In genomic region chr4:157804986-157805385, GRCh38 we compare ENCODE assay signal across 8 cellular contexts.
DNase-seq lines count a peak whose midpoint lies in the region; ATAC-seq, FAIRE-seq and TF ChIP-seq lines count a peak whose summit lies in the region.
"Had no signal": no experiment of that assay in that cellular context is flagged by ENCODE, and none has a peak within 500 bp of the region (broad histone marks: within the 10 kb centered on the region; RNA-seq: fewer than 3 reads in every experiment).

No MANE protein-coding gene starts in this region.

- TF ChIP-seq CTCF in foreskin fibroblast (IDR thresholded peaks at IDR 0.05; ENCODE audit: low read depth, low read length): peak; percentile 27
- TF ChIP-seq CTCF in kidney (IDR thresholded peaks at IDR 0.05; ENCODE audit: borderline replicate concordance, extremely low read depth, insufficient read depth): no peak

- H3K36me3 ChIP-seq in small intestine (ENCODE audit: control insufficient read depth in 2 of 2, insufficient read depth in 2 of 2, low read length in 2 of 2) (no peaks in the 10 kb centered on the region), kidney (ENCODE audit: control insufficient read depth in 1 of 2, insufficient read depth in 2 of 2, low read length in 2 of 2) (no peaks in the 10 kb centered on the region)

- H3K4me3 ChIP-seq in foreskin fibroblast (ENCODE audit: low read depth in 1 of 2, low read length in 2 of 2) (no peak overlapping the region), small intestine (ENCODE audit: low read depth in 1 of 2, low read length in 2 of 2) (no peak overlapping the region), kidney (ENCODE audit: low read length in 2 of 2) (no peak overlapping the region)
- H3K4me3 ChIP-seq: coronary artery had no signal

- H3K4me1 ChIP-seq in small intestine (ENCODE audit: control insufficient read depth in 2 of 2, insufficient read depth in 1 of 2, low read depth in 1 of 2, low read length in 1 of 2) (no peaks in the 10 kb centered on the region), kidney (ENCODE audit: control insufficient read depth in 1 of 2, insufficient read depth in 1 of 2, low read depth in 1 of 2, low read length in 2 of 2) (no peaks in the 10 kb centered on the region)

- peak; percentile 81 for ATAC-seq in SK-N-SH treated with all-trans-retinoic acid at 6 μM for 48 hours

- intact Hi-C loops in kidney (cut with DNase I): no loop called here

- H3K9ac ChIP-seq in kidney (ENCODE audit: low read length in 2 of 2): no peak overlapping the region

- DNase-seq in Kasumi-1 (lab: John Stamatoyannopoulos, UW) (peak; percentile 8 to 16), foreskin fibroblast (peak in 1 of 2 donors; percentile 41), small intestine (peak; percentile 30), C1 segment of cervical spinal cord (lab: John Stamatoyannopoulos, UW) (no peak), kidney (no peak), NCI-H1694 (lab: John Stamatoyannopoulos, UW) (no peak)

- H3K27ac ChIP-seq in small intestine (ENCODE audit: low read depth in 1 of 2, low read length in 1 of 2): no peak overlapping the region
- H3K27ac ChIP-seq in kidney (ENCODE audit: low read depth in 2 of 2, low read length in 2 of 2): no peak overlapping the region

- H3K9me3 ChIP-seq in small intestine (ENCODE audit: control insufficient read depth, low read depth): no peaks in the 10 kb centered on the region
- no peaks in the 10 kb centered on the region for H3K9me3 ChIP-seq in kidney (ENCODE audit: control insufficient read depth in 1 of 2, low read length in 2 of 2)

- FAIRE-seq in small intestine (lab: Jason Lieb, UNC) (no peak), kidney (lab: Jason Lieb, UNC) (no peak)

- no peaks in the 10 kb centered on the region for H3K27me3 ChIP-seq in small intestine (ENCODE audit: control insufficient read depth in 2 of 2, insufficient read depth in 2 of 2, low read length in 2 of 2)

TF ChIP-seq in SK-N-SH treated with all-trans-retinoic acid at 6 μM for 48 hours, 23 proteins besides CTCF, POLR2A, EP300 and RAD21:
- TF ChIP-seq ZC3H10 (CRISPR knock-in tag; IDR thresholded peaks at IDR 0.05): no peak

Comparison
In these comparisons a context has a peak if more than half of its experiments do, and no peak if none do; other contexts are left out.
1. DNase-seq: peak in Kasumi-1 (2 of 2) and small intestine (single experiment); none in C1 segment of cervical spinal cord (0 of 14), kidney (single experiment) and NCI-H1694 (single experiment).